8 cellular contexts compared by ENCODE assay signal in the genomic region with DNA sequence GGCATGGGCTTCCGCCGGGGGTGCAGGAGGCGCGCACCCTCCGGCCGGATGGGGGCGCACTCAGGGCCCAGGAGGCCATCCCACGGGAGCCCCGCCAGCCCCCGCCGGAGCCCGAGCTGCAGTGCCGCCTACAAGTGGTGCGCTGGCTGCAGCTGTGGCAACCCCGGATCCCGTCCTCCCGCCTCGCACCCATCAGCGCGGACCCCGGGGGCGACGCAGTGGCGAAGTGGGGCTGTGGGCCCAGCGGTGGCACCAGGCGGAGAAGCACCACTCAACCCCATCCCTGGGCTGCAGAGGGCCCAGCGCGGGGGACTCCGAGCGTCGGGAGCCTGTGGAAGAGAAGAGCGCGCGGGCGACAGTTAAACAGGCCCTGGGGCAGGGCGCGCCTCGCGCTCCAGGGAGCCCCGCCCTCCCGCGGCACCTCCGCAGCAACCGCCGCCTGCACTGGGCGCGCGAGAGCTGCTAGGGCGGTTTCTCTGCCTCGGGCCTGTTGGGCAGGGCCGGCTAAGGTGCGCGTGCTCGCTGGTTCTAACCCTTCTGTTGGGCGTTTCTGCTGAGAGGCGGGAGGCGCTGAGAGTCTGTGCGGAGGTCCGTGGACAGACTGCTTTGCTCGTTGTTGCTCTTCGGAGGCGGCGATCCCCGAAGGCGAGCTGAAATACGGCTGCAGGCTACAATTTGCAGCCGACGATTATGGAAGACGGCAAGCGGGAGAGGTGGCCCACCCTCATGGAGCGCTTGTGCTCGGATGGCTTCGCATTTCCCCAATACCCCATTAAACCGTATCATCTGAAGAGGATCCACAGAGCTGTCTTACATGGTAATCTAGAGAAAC. TPM values are rescaled to one million over a fixed set of nuclear protein-coding genes. Genes with fewer than 3 reads are reported as not detected.
A peak's percentile ranks its signal among the peaks of the same experiment; 100 is the strongest.
DNase-seq lines count a peak whose midpoint lies in the region; ATAC-seq, FAIRE-seq and TF ChIP-seq lines count a peak whose summit lies in the region.
"Not testable (repeated sequence)": the region's sequence is repeated elsewhere in the genome, so short reads cannot be mapped to it uniquely, and the experiment has no call there.

A gene (plus strand): TSS at position 104 of the 832 bp plus-strand sequence. CDS start 587 bp downstream, at position 691.

- H2AFZ ChIP-seq in keratinocyte (ENCODE audit: control insufficient read depth, low read length): peak within 1 kb of the TSS; percentile 91

- H3K9ac ChIP-seq in keratinocyte (ENCODE audit: control insufficient read depth, extremely low read depth, insufficient read depth, low read length): peak within 1 kb of the TSS; percentile 78

- peak; percentile 60 to 71 for DNase-seq in activated CD8-positive, alpha-beta memory T cell treated with anti-CD3 and anti-CD28 coated beads for 1 hour (ENCODE audit: extremely low read depth in 1 of 2, low read depth in 1 of 2)
- peak; percentile 64 for DNase-seq in dedifferentiated amniotic fluid mesenchymal stem cell (ENCODE audit: extremely low spot score)
- DNase-seq in keratinocyte (ENCODE audit: low read depth, low spot score): peak; percentile 19
- peak; percentile 35 for DNase-seq in skeletal muscle cell (ENCODE audit: low read depth)
- peak; percentile 80 for DNase-seq in ureter (ENCODE audit: low spot score)

- H3K79me2 ChIP-seq in keratinocyte (ENCODE audit: control insufficient read depth, insufficient read depth, low read length): not testable (repeated sequence)

- FAIRE-seq in keratinocyte (lab: Jason Lieb, UNC): not testable (repeated sequence)

- peak within 1 kb of the TSS; percentile 75 for H3K27ac ChIP-seq in keratinocyte (ENCODE audit: control insufficient read depth, insufficient read depth, low read length)

- peak; percentile 59 for ATAC-seq in GM18499 (IDR thresholded peaks at IDR 0.05; ENCODE audit: insufficient read depth, unreplicated experiment)
- peak; percentile 92 for ATAC-seq in HG02571 (IDR thresholded peaks at IDR 0.05; ENCODE audit: unreplicated experiment)

- TF ChIP-seq CTCF in LNCAP (IDR thresholded peaks at IDR 0.05) (0 out of 2 replicates have a peak, but pooled peaks have one; percentile 25), keratinocyte (optimal IDR thresholded peaks at IDR 0.05 in 1 of 3, IDR thresholded peaks at IDR 0.05 in 1 of 3, conservative IDR thresholded peaks at IDR 0.05 in 1 of 3; ENCODE audit: extremely low read depth in 1 of 3, insufficient read depth in 2 of 3, low read length in 3 of 3) (peak in 2 of 3 experiments; percentile 12 to 53)

- H3K9me1 ChIP-seq in keratinocyte (ENCODE audit: control insufficient read depth, extremely low read depth, insufficient read depth, low read length): not testable (repeated sequence)

- H3K4me3 ChIP-seq in keratinocyte (ENCODE audit: control insufficient read depth in 2 of 3, extremely low read depth in 1 of 3, insufficient read depth in 2 of 3, low read depth in 1 of 3, low read length in 3 of 3) (peak within 1 kb of the TSS; percentile 60 to 77 (median 63)), skeletal muscle cell (ENCODE audit: low read depth, low read length) (peak within 1 kb of the TSS; percentile 62)

- dilution Hi-C loops in keratinocyte (cut with MboI; ENCODE audit: extremely low pct_ligation_motif_present, low sequenced_read_pairs): not testable (repeated sequence)

- H4K20me1 ChIP-seq in keratinocyte (ENCODE audit: control insufficient read depth, extremely low read depth, insufficient read depth, low read length): not testable (repeated sequence)

- H3K9me3 ChIP-seq in keratinocyte (ENCODE audit: control insufficient read depth, low read depth, low read length): not testable (repeated sequence)

- peak within 1 kb of the TSS; percentile 87 for H3K4me2 ChIP-seq in keratinocyte (ENCODE audit: control insufficient read depth, extremely low read depth, insufficient read depth, low read depth, low read length)

- H3K4me1 ChIP-seq in keratinocyte (ENCODE audit: control insufficient read depth, extremely low read depth, insufficient read depth, low read length): not testable (repeated sequence)

- H3K27me3 ChIP-seq in keratinocyte (ENCODE audit: control insufficient read depth, extremely low read depth, insufficient read depth, low read length): not testable (repeated sequence)

- not testable (repeated sequence) for H3K36me3 ChIP-seq in keratinocyte (ENCODE audit: control insufficient read depth in 2 of 2, extremely low read depth in 1 of 2, insufficient read depth in 2 of 2, low read length in 2 of 2)

RNA-seq across cellular contexts. Expression of the gene that starts here (rescaled TPM):
- 2.6 to 5.2 TPM (median 4.6 TPM) in 3 replicates for polyA plus RNA-seq in keratinocyte
- 14.9 TPM for polyA plus RNA-seq in keratinocyte (2011; ENCODE audit: low read depth)
- 0.71 and 0.84 TPM in 2 replicates for polyA plus RNA-seq in keratinocyte (2011; cell fraction: cytosol; rRNA removed)
- 16.0 and 19.2 TPM in 2 replicates for polyA plus RNA-seq in keratinocyte (2011; cell fraction: nucleus; rRNA removed)
- polyA plus RNA-seq in keratinocyte (2012; ENCODE audit: low replicate concordance): 2.8 and 2.9 TPM in 2 replicates
- 26.3 to 49.9 TPM (median 30.6 TPM) in 3 replicates for polyA minus RNA-seq in keratinocyte
- polyA minus RNA-seq in keratinocyte (2011; cell fraction: cytosol; rRNA and poly(A)+ RNA removed): 1.2 TPM
- 59.1 and 103 TPM in 2 replicates for polyA minus RNA-seq in keratinocyte (2011; cell fraction: nucleus; rRNA and poly(A)+ RNA removed)
- total RNA-seq in ureter: 41.2 TPM

Comparison
In these comparisons a context has a peak if more than half of its experiments do, and no peak if none do; other contexts are left out.
1. Peak in every context shown above with its lines: DNase-seq, ATAC-seq, H3K4me3 ChIP-seq and H3K27ac ChIP-seq.
2. DNase-seq: peak in every context shown above with its lines; median percentile 80 in ureter; 66 in activated CD8-positive, alpha-beta memory T cell treated with anti-CD3 and anti-CD28 coated beads for 1 hour; 64 in dedifferentiated amniotic fluid mesenchymal stem cell; 35 in skeletal muscle cell; 19 in keratinocyte.